ENCODE assay signal across 9 cellular contexts in the genomic region with DNA sequence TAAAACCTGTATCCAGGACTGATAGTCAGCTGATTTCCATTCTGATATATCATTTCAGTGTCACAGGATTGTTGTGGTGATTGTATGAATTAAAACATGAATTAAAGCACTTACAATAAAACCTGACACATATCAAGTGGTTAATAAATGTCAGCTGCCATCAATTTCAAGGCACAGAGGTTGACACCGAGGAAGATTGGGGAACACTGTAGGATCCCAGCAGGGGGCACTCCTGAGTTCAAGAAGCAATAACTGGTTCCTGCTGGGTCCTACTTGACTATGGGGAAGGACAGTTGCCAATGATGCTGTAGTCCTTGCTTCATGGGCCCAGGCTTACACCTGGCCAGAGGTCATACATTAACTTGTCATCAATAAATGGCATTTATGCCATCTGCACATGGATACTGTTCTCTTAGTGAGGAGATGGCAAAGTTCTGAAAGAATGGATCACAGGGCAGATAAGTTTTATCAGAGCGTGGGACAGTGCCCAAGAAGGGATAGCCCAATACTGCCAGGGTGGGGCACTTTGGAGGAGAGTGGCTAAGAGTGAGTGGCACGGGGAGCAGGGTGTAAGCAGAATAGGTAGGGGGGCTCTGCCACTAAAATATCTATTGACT. TPM values are rescaled to one million over a fixed set of nuclear protein-coding genes. Genes with fewer than 3 reads are reported as not detected.
A peak's percentile ranks its signal among the peaks of the same experiment; 100 is the strongest.
DNase-seq lines count a peak whose midpoint lies in the region; ATAC-seq and TF ChIP-seq lines count a peak whose summit lies in the region.
"Had no signal": no experiment of that assay in that cellular context is flagged by ENCODE, and none has a peak within 500 bp of the region (broad histone marks: within the 10 kb centered on the region; RNA-seq: fewer than 3 reads in every experiment).

No MANE protein-coding gene starts in this region.

- CTCF ChIA-PET in naive thymus-derived CD4-positive, alpha-beta T cell (lab: Charles Lee), result no interaction called here

- H3K36me3 ChIP-seq in naive thymus-derived CD4-positive, alpha-beta T cell (ENCODE audit: control insufficient read depth in 2 of 3, insufficient read depth in 3 of 3, low read length in 3 of 3), result no peaks in the 10 kb centered on the region

- H3K27me3 ChIP-seq in naive thymus-derived CD4-positive, alpha-beta T cell (ENCODE audit: control insufficient read depth in 2 of 2, insufficient read depth in 2 of 2, low read length in 2 of 2), result no peaks in the 10 kb centered on the region

- H3K27me3 Mint-ChIP-seq in naive thymus-derived CD4-positive, alpha-beta T cell, result peaks cover 3 to 19% (median 8%) of the 10 kb centered on the region in 5 donors
- peaks cover 7% of the 10 kb centered on the region for H3K27me3 Mint-ChIP-seq in activated naive CD8-positive, alpha-beta T cell treated with anti-CD3 and anti-CD28 coated beads for 36 hours

- no peak for TF ChIP-seq POLR2A in GM18505 (IDR thresholded peaks at IDR 0.05; ENCODE audit: borderline replicate concordance, extremely low read depth, insufficient read depth, insufficient read length)

- no peaks in the 10 kb centered on the region for H3K9me3 ChIP-seq in naive thymus-derived CD4-positive, alpha-beta T cell (ENCODE audit: control insufficient read depth in 2 of 3, low read length in 3 of 3)

- no peaks in the 10 kb centered on the region for H3K36me3 Mint-ChIP-seq in naive thymus-derived CD4-positive, alpha-beta T cell
- H3K36me3 Mint-ChIP-seq in activated naive CD8-positive, alpha-beta T cell treated with anti-CD3 and anti-CD28 coated beads for 36 hours, result no peaks in the 10 kb centered on the region
- H3K36me3 Mint-ChIP-seq: brain had no signal

- POLR2A ChIA-PET in naive thymus-derived CD4-positive, alpha-beta T cell (lab: Charles Lee), result no interaction called here

- no peak overlapping the region for H3K4me3 Mint-ChIP-seq in naive thymus-derived CD4-positive, alpha-beta T cell
- H3K4me3 Mint-ChIP-seq in activated naive CD8-positive, alpha-beta T cell treated with anti-CD3 and anti-CD28 coated beads for 36 hours, result no peak overlapping the region
- H3K4me3 Mint-ChIP-seq: brain had no signal

- intact Hi-C loops in naive thymus-derived CD4-positive, alpha-beta T cell (cut with micrococcal nuclease), result loop anchor here in 1 of 2 donors (5.0 kb wide), 1 partner anchor 1159 kb away; a partner anchor contains a TSS

- peaks cover 0 to 2% (median 0%) of the 10 kb centered on the region in 7 donors for H3K4me1 Mint-ChIP-seq in naive thymus-derived CD4-positive, alpha-beta T cell
- no peaks in the 10 kb centered on the region for H3K4me1 Mint-ChIP-seq in activated naive CD8-positive, alpha-beta T cell treated with anti-CD3 and anti-CD28 coated beads for 36 hours

- DNase-seq in ACHN (peak; percentile 55), MV-4-11 (lab: John Stamatoyannopoulos, UW) (peak; percentile 41), cerebellar cortex (ENCODE audit: low spot score) (peak; percentile 17), GOT3 (lab: John Stamatoyannopoulos, UW) (no peak)
- no peak for DNase-seq in naive thymus-derived CD4-positive, alpha-beta T cell
- no peak for DNase-seq in activated naive CD8-positive, alpha-beta T cell treated with anti-CD3 and anti-CD28 coated beads for 36 hours

- H3K4me1 ChIP-seq in naive thymus-derived CD4-positive, alpha-beta T cell (ENCODE audit: control insufficient read depth in 2 of 2, insufficient read depth in 2 of 2, low read length in 2 of 2), result no peaks in the 10 kb centered on the region

- peaks cover 0 to 1% (median 0%) of the 10 kb centered on the region in 11 donors for H3K9me3 Mint-ChIP-seq in naive thymus-derived CD4-positive, alpha-beta T cell
- H3K9me3 Mint-ChIP-seq in activated naive CD8-positive, alpha-beta T cell treated with anti-CD3 and anti-CD28 coated beads for 36 hours, result no peaks in the 10 kb centered on the region

- no peak overlapping the region for H3K4me3 ChIP-seq in naive thymus-derived CD4-positive, alpha-beta T cell (ENCODE audit: low read length)

- no peak overlapping the region for H3K27ac Mint-ChIP-seq in naive thymus-derived CD4-positive, alpha-beta T cell
- H3K27ac Mint-ChIP-seq in activated naive CD8-positive, alpha-beta T cell treated with anti-CD3 and anti-CD28 coated beads for 36 hours, result no peak overlapping the region

- H3K27ac ChIP-seq in naive thymus-derived CD4-positive, alpha-beta T cell (ENCODE audit: low read depth, low read length), result no peak overlapping the region

- in situ Hi-C loops in ACHN (cut with HindIII; ENCODE audit: low pct_ligation_motif_present, low pct_unique_long_range_greater_than_20kb, low sequenced_read_pairs), result no loop called here

- peak; percentile 54 for ATAC-seq in GM18861 (IDR thresholded peaks at IDR 0.05; ENCODE audit: unreplicated experiment)
- ATAC-seq in naive thymus-derived CD4-positive, alpha-beta T cell, result peak; percentile 48
- ATAC-seq in GM18505 (IDR thresholded peaks at IDR 0.05; ENCODE audit: unreplicated experiment), result no peak

RNA-seq across cellular contexts. Expression of a gene that starts 24.1 kb away (rescaled TPM):
- 1 to 10 TPM in 1 of 5 experiments, under 1 TPM in 4; 0.24 to 3.4 (median 0.64) TPM for total RNA-seq in naive thymus-derived CD4-positive, alpha-beta T cell
- polyA plus RNA-seq in naive thymus-derived CD4-positive, alpha-beta T cell, result 1 to 10 TPM in 1 of 2 donors, under 1 TPM in 1; 0.60 to 1.3 TPM
- total RNA-seq in activated naive CD8-positive, alpha-beta T cell treated with anti-CD3 and anti-CD28 coated beads for 36 hours, result under 1 TPM; 0.14 to 0.22 TPM

Comparison
In these comparisons a context has a peak if more than half of its experiments do, and no peak if none do; other contexts are left out.
1. DNase-seq: peak in ACHN (single experiment), MV-4-11 (single experiment) and cerebellar cortex (single experiment); none in naive thymus-derived CD4-positive, alpha-beta T cell (0 of 9), GOT3 (single experiment) and activated naive CD8-positive, alpha-beta T cell treated with anti-CD3 and anti-CD28 coated beads for 36 hours (single experiment).